Comparison of ENCODE assay signal across 8 cellular contexts in the genomic region with DNA sequence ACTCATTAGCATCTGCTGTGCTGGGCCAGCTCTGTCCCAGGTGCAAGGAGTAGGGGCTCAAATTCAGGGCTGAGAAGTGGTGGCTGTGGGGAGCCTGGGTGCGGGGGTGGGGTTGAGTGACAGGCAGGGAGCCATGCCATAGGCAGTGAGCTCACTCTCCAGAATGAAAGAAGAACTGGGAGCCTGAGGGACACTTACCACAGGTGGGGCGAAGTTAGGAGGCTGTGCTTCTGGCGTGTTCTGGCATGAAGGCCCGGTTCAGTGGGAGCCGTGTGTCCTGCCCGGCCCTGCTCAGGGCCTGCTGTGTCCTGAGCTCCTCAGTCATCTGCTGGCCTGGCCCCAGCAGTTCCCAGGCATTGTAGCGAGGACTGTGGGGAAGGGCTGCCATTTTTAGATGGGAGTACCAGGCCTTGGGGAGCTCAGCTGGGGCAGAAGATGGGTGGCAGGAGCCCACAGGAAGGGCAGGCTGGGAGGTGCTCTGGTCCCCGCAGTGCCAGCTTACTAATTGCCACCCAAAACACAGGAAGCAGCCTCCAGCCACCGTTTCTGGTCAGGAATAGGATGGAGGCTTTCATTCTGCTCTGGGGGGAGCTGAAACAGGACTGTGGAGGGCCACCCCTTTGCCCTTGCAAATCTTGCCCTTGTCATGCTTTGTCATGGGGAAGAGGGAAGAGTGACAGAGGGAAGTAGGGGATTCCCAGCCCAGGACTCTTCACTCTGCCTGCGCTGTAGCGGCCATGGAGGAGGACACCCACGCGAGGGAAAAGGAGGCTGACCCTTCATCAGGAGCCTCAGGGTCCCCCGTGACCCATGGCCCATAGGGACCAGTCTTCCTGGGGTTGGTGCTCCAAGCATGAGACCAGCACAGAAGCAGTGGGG.
A peak's percentile ranks its signal among the peaks of the same experiment; 100 is the strongest.
DNase-seq lines count a peak whose midpoint lies in the region; TF ChIP-seq lines count a peak whose summit lies in the region.

No MANE protein-coding gene starts in this region.

- H4K20me1 ChIP-seq in DOHH2 (ENCODE audit: control insufficient read depth, insufficient read depth, low read depth, low read length), result no peaks in the 10 kb centered on the region
- H4K20me1 ChIP-seq in GM23248 (ENCODE audit: insufficient read depth), result no peaks in the 10 kb centered on the region
- H4K20me1 ChIP-seq in OCI-LY7 (ENCODE audit: insufficient read depth, low read length), result peaks cover 23% of the 10 kb centered on the region

- H3K4me1 ChIP-seq in DOHH2 (ENCODE audit: control insufficient read depth, low read length) (peaks cover 56% of the 10 kb centered on the region), GM23248 (ENCODE audit: insufficient read depth) (peaks cover 14% of the 10 kb centered on the region), OCI-LY7 (ENCODE audit: insufficient read depth, low read length, poor library complexity, severe bottlenecking) (peaks cover 58% of the 10 kb centered on the region), prostate gland (replicated peaks) (no peaks in the 10 kb centered on the region)

- H3K27ac ChIP-seq in DOHH2 (ENCODE audit: low read depth, low read length), result peak overlapping the region; percentile 70
- peak overlapping the region; percentile 72 for H3K27ac ChIP-seq in GM23248
- peak overlapping the region; percentile 60 for H3K27ac ChIP-seq in OCI-LY7 (ENCODE audit: low read depth, low read length, poor library complexity, severe bottlenecking)
- H3K27ac ChIP-seq in dorsolateral prefrontal cortex, result peak overlapping the region in 57 of 59 donors; percentile 1 to 94 (median 81)
- H3K27ac ChIP-seq in prostate gland, result peak overlapping the region in 1 of 2 donors; percentile 22

- peaks cover 20% of the 10 kb centered on the region for H3F3A ChIP-seq in DOHH2 (ENCODE audit: control insufficient read depth, insufficient read depth)
- 0 out of 2 replicates have a peak, but pooled peaks cover 6% of the 10 kb centered on the region for H3F3A ChIP-seq in GM23248 (ENCODE audit: insufficient read depth)

- H3K36me3 ChIP-seq in DOHH2 (ENCODE audit: control insufficient read depth, low read length), result peaks cover 52% of the 10 kb centered on the region
- no peaks in the 10 kb centered on the region for H3K36me3 ChIP-seq in GM23248 (ENCODE audit: low read depth)
- H3K36me3 ChIP-seq in OCI-LY7 (ENCODE audit: insufficient read depth, low read length), result peaks cover 18% of the 10 kb centered on the region
- H3K36me3 ChIP-seq in prostate gland, result no peaks in the 10 kb centered on the region

- peak overlapping the region; percentile 51 for H3K4me3 ChIP-seq in DOHH2 (ENCODE audit: low read length)
- peak overlapping the region; percentile 8; the same call in 1 of the 2 replicates for H3K4me3 ChIP-seq in GM23248
- H3K4me3 ChIP-seq in OCI-LY7 (ENCODE audit: low read depth, low read length, poor library complexity, severe bottlenecking), result peak overlapping the region; percentile 48
- no peak overlapping the region for H3K4me3 ChIP-seq in dorsolateral prefrontal cortex
- no peak overlapping the region for H3K4me3 ChIP-seq in prostate gland

- H3K4me2 ChIP-seq in DOHH2 (ENCODE audit: low read length), result peak overlapping the region; percentile 76
- peak overlapping the region; percentile 50 for H3K4me2 ChIP-seq in GM23248 (ENCODE audit: unreplicated experiment)
- H3K4me2 ChIP-seq in OCI-LY7 (ENCODE audit: low read length), result peak overlapping the region; percentile 74

- no peaks in the 10 kb centered on the region for H3K9me3 ChIP-seq in DOHH2 (ENCODE audit: control insufficient read depth, insufficient read depth, low read length)
- H3K9me3 ChIP-seq in GM23248 (ENCODE audit: low read depth), result no peaks in the 10 kb centered on the region
- H3K9me3 ChIP-seq in OCI-LY7 (ENCODE audit: low read length), result no peaks in the 10 kb centered on the region
- H3K9me3 ChIP-seq in prostate gland, result no peaks in the 10 kb centered on the region

- no peaks in the 10 kb centered on the region for H3K27me3 ChIP-seq in DOHH2 (ENCODE audit: control insufficient read depth, low read length)
- H3K27me3 ChIP-seq in GM23248 (replicated peaks; ENCODE audit: insufficient read depth), result no peaks in the 10 kb centered on the region
- no peaks in the 10 kb centered on the region for H3K27me3 ChIP-seq in dorsolateral prefrontal cortex
- no peaks in the 10 kb centered on the region for H3K27me3 ChIP-seq in prostate gland (replicated peaks; ENCODE audit: insufficient read depth)

- peak overlapping the region; percentile 46; the same call in 1 of the 2 replicates for H3K9ac ChIP-seq in GM23248

- in situ Hi-C loops in GM23248 (cut with MboI), result no loop called here

- intact Hi-C loops in OCI-LY7 (cut with micrococcal nuclease; ENCODE audit: unreplicated experiment), result loop anchor here (1.0 to 2.0 kb wide), 2 partner anchors 16 to 63 kb away; a partner anchor contains a TSS
- intact Hi-C loops in dorsolateral prefrontal cortex (cut with DNase I), result loop anchor here in 1 of 2 donors (10.0 kb wide), 1 partner anchor 49 kb away; no protein-coding TSS in a partner anchor
- intact Hi-C loops in prostate gland (cut with DNase I), result no loop called here

- no TSS peak for BruUV-seq in OCI-LY7 (replicated peaks; lab: Mats Ljungman, UMichigan)

- DNase-seq in GM23248, result no peak
- no peak for DNase-seq in OCI-LY7 (ENCODE audit: low spot score)
- DNase-seq in dorsolateral prefrontal cortex, result peak in 5 of 10 donors; percentile 15 to 53 (median 28)
- DNase-seq in prostate gland (ENCODE audit: low spot score), result peak; percentile 47
- no peak for DNase-seq in NCI-H1417 (lab: John Stamatoyannopoulos, UW)
- DNase-seq in DMS 273 (lab: John Stamatoyannopoulos, UW; ENCODE audit: unreplicated experiment), result no peak
- DNase-seq in NCI-H446 (lab: John Stamatoyannopoulos, UW), result no peak

- TF ChIP-seq CTCF in DOHH2 (IDR thresholded peaks at IDR 0.05; ENCODE audit: low read depth, low read length, poor library complexity, severe bottlenecking) (no peak), OCI-LY7 (conservative IDR thresholded peaks at IDR 0.05; ENCODE audit: low read length) (no peak), dorsolateral prefrontal cortex (IDR thresholded peaks at IDR 0.05 in 54 of 56, conservative IDR thresholded peaks at IDR 0.05 in 2 of 56; ENCODE audit: low read depth in 1 of 56, partially characterized antibody in 56 of 56) (no peak), prostate gland (IDR thresholded peaks at IDR 0.05) (no peak)

- POLR2A ChIA-PET in OCI-LY7 (lab: Charles Lee), result interaction anchor here (0.6 to 5.7 kb wide), 6 partner anchors 16 to 794 kb away, joined by 3 to 37 read pairs (median 3); no protein-coding TSS in a partner anchor

- WGBS in GM23248 (ENCODE audit: low coverage in 1 of 2, low lambda C conversion rate in 2 of 2, missing lambda C conversion rate in 2 of 2), 2 experiments, result 90 to 93% methylated on average over 13 to 14 of the region's 14 CpGs
- WGBS in prostate gland, result 60% methylated on average over 14 of the region's 14 CpGs

- H2AFZ ChIP-seq in GM23248 (peak overlapping the region; percentile 3; the same call in 1 of the 2 replicates), OCI-LY7 (ENCODE audit: low read length) (no peak overlapping the region)

- TF ChIP-seq POLR2A in prostate gland (IDR thresholded peaks at IDR 0.05), result no peak

- H3K79me2 ChIP-seq in DOHH2 (ENCODE audit: control insufficient read depth, low read length) (no peaks in the 10 kb centered on the region), GM23248 (ENCODE audit: insufficient read depth) (no peaks in the 10 kb centered on the region), OCI-LY7 (ENCODE audit: insufficient read depth, low read depth, low read length) (no peaks in the 10 kb centered on the region)

- CTCF ChIA-PET in OCI-LY7 (lab: Charles Lee; ENCODE audit: unreplicated experiment), result interaction anchor here (0.6 to 4.2 kb wide), 3 partner anchors 13 to 209 kb away, joined by 3 to 17 read pairs (median 4); no protein-coding TSS in a partner anchor

- H3K9me2 ChIP-seq in DOHH2 (replicated peaks; ENCODE audit: control insufficient read depth, low read length) (no peaks in the 10 kb centered on the region), GM23248 (ENCODE audit: insufficient read depth) (no peaks in the 10 kb centered on the region), OCI-LY7 (ENCODE audit: insufficient read depth, low read length) (no peaks in the 10 kb centered on the region)

Comparison
In these comparisons a context has a peak if more than half of its experiments do, and no peak if none do; other contexts are left out.
1. H3K4me3 ChIP-seq: peak in DOHH2 (single experiment), GM23248 (single experiment) and OCI-LY7 (single experiment); none in dorsolateral prefrontal cortex (0 of 59) and prostate gland (0 of 2).
2. Peak in every context shown above with its lines, with median percentiles within 50 percentile points of each other: H3K4me2 ChIP-seq.